Comparison of ENCODE assay signal across 1 cellular context in genomic region chr1:222750651-222751050, GRCh38.
TF ChIP-seq lines count a peak whose summit lies in the region.

No MANE protein-coding gene starts in this region.

TF ChIP-seq in WTC11, 78 proteins besides CTCF, POLR2A, EP300 and RAD21 (continued from another document):
- TF ChIP-seq ZNF671 (CRISPR knock-in tag; IDR thresholded peaks at IDR 0.05) (no peak), PRRX2 (CRISPR knock-in tag; IDR thresholded peaks at IDR 0.05) (no peak), PREB (CRISPR knock-in tag; IDR thresholded peaks at IDR 0.05; ENCODE audit: borderline replicate concordance) (no peak), ZNF416 (CRISPR knock-in tag; IDR thresholded peaks at IDR 0.05) (no peak), ZBTB43 (CRISPR knock-in tag; IDR thresholded peaks at IDR 0.05) (no peak), HMGA2 (CRISPR knock-in tag; IDR thresholded peaks at IDR 0.05) (no peak), CBFB (CRISPR knock-in tag; IDR thresholded peaks at IDR 0.05; ENCODE audit: low read depth) (no peak), ZNF121 (CRISPR knock-in tag; IDR thresholded peaks at IDR 0.05) (no peak), RELA (CRISPR knock-in tag; IDR thresholded peaks at IDR 0.05; ENCODE audit: borderline replicate concordance) (no peak), OVOL2 (CRISPR knock-in tag; IDR thresholded peaks at IDR 0.05; ENCODE audit: borderline replicate concordance) (no peak), TEAD4 (CRISPR knock-in tag; IDR thresholded peaks at IDR 0.05) (no peak), ZNF263 (CRISPR knock-in tag; IDR thresholded peaks at IDR 0.05; ENCODE audit: low read depth) (no peak), KAT7 (CRISPR knock-in tag; IDR thresholded peaks at IDR 0.05; ENCODE audit: borderline replicate concordance) (no peak)
TF ChIP-seq in WTC11: peak in this region for 0.
